In the genomic region with DNA sequence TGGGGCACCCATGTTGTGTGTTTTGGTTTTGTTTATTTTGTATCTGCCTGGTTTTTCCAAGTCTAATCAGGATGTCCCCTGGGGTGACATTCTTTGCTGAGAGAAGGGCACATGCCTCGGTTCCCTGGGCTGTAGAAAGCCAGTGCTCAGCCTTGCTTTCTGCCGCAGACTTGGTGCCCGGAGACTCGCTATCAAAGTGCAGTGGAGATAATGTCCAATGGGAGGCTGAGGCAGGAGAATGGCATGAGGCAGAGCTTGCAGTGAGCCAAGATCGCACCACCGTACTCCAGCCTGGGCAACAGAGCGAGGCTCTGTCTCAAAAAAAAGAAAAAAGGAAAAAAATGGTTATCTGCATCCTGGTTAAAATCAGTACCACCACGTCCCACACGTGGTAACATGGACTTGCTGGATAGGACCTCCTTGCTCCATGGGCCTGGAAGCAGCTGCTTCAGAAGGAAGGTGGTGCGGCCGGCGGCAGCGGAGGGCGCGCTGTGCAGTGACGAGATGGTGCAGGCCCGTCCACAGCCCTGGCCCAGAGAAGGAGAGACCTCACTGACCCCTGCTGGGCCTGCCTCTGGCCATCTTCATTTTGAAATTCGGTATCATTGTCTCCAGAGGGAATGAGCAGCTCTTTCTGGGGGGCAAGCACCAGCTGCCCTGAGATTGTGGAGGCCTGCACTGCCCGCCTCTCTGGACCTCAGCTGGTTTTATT, we compare ENCODE assay signal across 19 cellular contexts. TPM values are rescaled to one million over a fixed set of nuclear protein-coding genes. Genes with fewer than 3 reads are reported as not detected.
DNase-seq lines count a peak whose midpoint lies in the region; TF ChIP-seq lines count a peak whose summit lies in the region.
"Had no signal": no experiment of that assay in that cellular context is flagged by ENCODE, and none has a peak within 500 bp of the region (broad histone marks: within the 10 kb centered on the region; RNA-seq: fewer than 3 reads in every experiment).

No MANE protein-coding gene starts in this region.

- intact Hi-C loops in spleen (cut with DNase I; ENCODE audit: low total_unique reads): no loop called here

- no peaks in the 10 kb centered on the region for H3K27me3 ChIP-seq in Peyer's patch
- H3K27me3 ChIP-seq in cardiac muscle cell: no peaks in the 10 kb centered on the region
- H3K27me3 ChIP-seq in spleen (replicated peaks in 1 of 7): no peaks in the 10 kb centered on the region
- H3K27me3 ChIP-seq: dorsolateral prefrontal cortex, tibial nerve had no signal

- CTCF ChIA-PET in activated naive CD4-positive, alpha-beta T cell treated with anti-CD3 and anti-CD28 coated beads, Interleukin-2, amount 10 ng/mL, durations not matched to agents 7 days and 5 days (lab: Charles Lee): no interaction called here

- H3K27ac ChIP-seq in Peyer's patch: peak overlapping the region; percentile 50 to 79 (median 70)
- H3K27ac ChIP-seq in cardiac muscle cell: peak overlapping the region; percentile 55
- peak overlapping the region in 7 of 8 donors; percentile 21 to 87 (median 70) for H3K27ac ChIP-seq in spleen
- H3K27ac ChIP-seq: dorsolateral prefrontal cortex had no signal

- peak overlapping the region; percentile 89 for H3K27ac Mint-ChIP-seq in activated naive CD4-positive, alpha-beta T cell treated with anti-CD3 and anti-CD28 coated beads, Interleukin-2, amount 10 ng/mL, durations not matched to agents 7 days and 5 days
- H3K27ac Mint-ChIP-seq: activated B cell treated with CpG ODN at 0.5 μM for 24 hours had no signal

- H3K4me1 Mint-ChIP-seq in activated naive CD4-positive, alpha-beta T cell treated with anti-CD3 and anti-CD28 coated beads, Interleukin-2, amount 10 ng/mL, durations not matched to agents 7 days and 5 days: peaks cover 24% of the 10 kb centered on the region
- H3K4me1 Mint-ChIP-seq: activated B cell treated with CpG ODN at 0.5 μM for 24 hours had no signal

- H3K4me3 Mint-ChIP-seq in activated naive CD4-positive, alpha-beta T cell treated with anti-CD3 and anti-CD28 coated beads, Interleukin-2, amount 10 ng/mL, durations not matched to agents 7 days and 5 days: no peak overlapping the region
- H3K4me3 Mint-ChIP-seq: activated B cell treated with CpG ODN at 0.5 μM for 24 hours had no signal

- WGBS in spleen, 5 donors: 89 to 95% (median 94%) methylated on average over 19 of the region's 19 CpGs

- H3K9me3 Mint-ChIP-seq in activated naive CD4-positive, alpha-beta T cell treated with anti-CD3 and anti-CD28 coated beads, Interleukin-2, amount 10 ng/mL, durations not matched to agents 7 days and 5 days: no peaks in the 10 kb centered on the region
- H3K9me3 Mint-ChIP-seq: activated B cell treated with CpG ODN at 0.5 μM for 24 hours had no signal

- H3K4me1 ChIP-seq in Peyer's patch: peaks cover 0 to 42% (median 5%) of the 10 kb centered on the region in 4 donors
- H3K4me1 ChIP-seq in cardiac muscle cell (ENCODE audit: low read depth): peaks cover 3% of the 10 kb centered on the region
- peaks cover 5 to 70% (median 45%) of the 10 kb centered on the region in 6 donors for H3K4me1 ChIP-seq in spleen

- H3K9me3 ChIP-seq in Peyer's patch (no peaks in the 10 kb centered on the region), cardiac muscle cell (ENCODE audit: low read depth) (no peaks in the 10 kb centered on the region), spleen (no peaks in the 10 kb centered on the region)
- H3K9me3 ChIP-seq: tibial nerve had no signal

- H3K36me3 Mint-ChIP-seq in activated naive CD4-positive, alpha-beta T cell treated with anti-CD3 and anti-CD28 coated beads, Interleukin-2, amount 10 ng/mL, durations not matched to agents 7 days and 5 days: peaks cover 39% of the 10 kb centered on the region

- TF ChIP-seq CTCF in Peyer's patch (IDR thresholded peaks at IDR 0.05) (no peak), cardiac muscle cell (IDR thresholded peaks at IDR 0.05; ENCODE audit: low read depth, low read length) (no peak), spleen (IDR thresholded peaks at IDR 0.05 in 8 of 11, conservative IDR thresholded peaks at IDR 0.05 in 3 of 11) (no peak)

- peaks cover 0 to 30% (median 0%) of the 10 kb centered on the region in 3 donors for H3K36me3 ChIP-seq in Peyer's patch
- H3K36me3 ChIP-seq in cardiac muscle cell: peaks cover 20% of the 10 kb centered on the region
- peaks cover 2 to 97% (median 28%) of the 10 kb centered on the region in 6 donors for H3K36me3 ChIP-seq in spleen

- no peak for DNase-seq in activated naive CD4-positive, alpha-beta T cell treated with anti-CD3 and anti-CD28 coated beads, Interleukin-2, amount 10 ng/mL, durations not matched to agents 7 days and 5 days
- no peak for DNase-seq in activated naive CD4-positive, alpha-beta T cell treated with Interleukin-2 at 50 U/mL for 16 hours
- DNase-seq in Peyer's patch (no peak), cardiac muscle cell (ENCODE audit: low read depth in 1 of 2, low spot score in 1 of 2) (no peak), spleen (no peak), cerebellar nuclear complex (lab: John Stamatoyannopoulos, UW) (no peak), amygdala (lab: John Stamatoyannopoulos, UW) (no peak), AG20443 (ENCODE audit: low spot score) (no peak)
- DNase-seq: activated B cell treated with CpG ODN at 0.5 μM for 24 hours, DMS153, dorsolateral prefrontal cortex, hypothalamus, left cardiac atrium, NCI-H187 treated with DMSO at 0.1 percent for 48 hours, NCI-H524, PC-3 had no signal

- TF ChIP-seq POLR2A in Peyer's patch (IDR thresholded peaks at IDR 0.05) (no peak), spleen (IDR thresholded peaks at IDR 0.05) (no peak)

- H3K4me3 ChIP-seq in Peyer's patch: no peak overlapping the region
- no peak overlapping the region for H3K4me3 ChIP-seq in cardiac muscle cell
- H3K4me3 ChIP-seq in spleen: no peak overlapping the region
- H3K4me3 ChIP-seq: dorsolateral prefrontal cortex, tibial nerve had no signal

- no peaks in the 10 kb centered on the region for H3K27me3 Mint-ChIP-seq in activated naive CD4-positive, alpha-beta T cell treated with anti-CD3 and anti-CD28 coated beads, Interleukin-2, amount 10 ng/mL, durations not matched to agents 7 days and 5 days
- H3K27me3 Mint-ChIP-seq: activated B cell treated with CpG ODN at 0.5 μM for 24 hours had no signal

RNA-seq across cellular contexts. Expression of a gene that starts 19.3 kb away (rescaled TPM):
- not detected for total RNA-seq in Peyer's patch
- not detected in 2 replicates for total RNA-seq in cardiac muscle cell
- not detected in 2 replicates for polyA plus RNA-seq in cardiac muscle cell
- total RNA-seq in spleen: 1 to 10 TPM in 1 of 7 donors, under 1 TPM in 1, not detected in 5; 0.82 to 1.2 TPM
- under 1 TPM; 0.39 to 0.64 (median 0.47) TPM for polyA plus RNA-seq in spleen
- total RNA-seq: fibroblast of lung, left cardiac atrium, M059J, PC-3, tibial nerve had no signal
- polyA plus RNA-seq: fibroblast of lung had no signal

RNA-seq across cellular contexts. Expression of a gene that starts 31.7 kb away (rescaled TPM):
- total RNA-seq in Peyer's patch (100 to 1,000 TPM; 131 to 162 (median 141) TPM), cardiac muscle cell (174 and 218 TPM in 2 replicates), spleen (100 to 1,000 TPM; 557 to 820 (median 628) TPM)
- polyA plus RNA-seq in cardiac muscle cell (233 and 237 TPM in 2 replicates), spleen (100 to 1,000 TPM; 649 to 925 (median 917) TPM)
- total RNA-seq: M059J, PC-3 had no signal

RNA-seq across cellular contexts. Expression of a gene that starts 43.8 kb away (rescaled TPM):
- total RNA-seq in Peyer's patch (100 to 1,000 TPM in 1 of 4 donors, 10 to 100 TPM in 3; 36.8 to 107 (median 60.6) TPM), cardiac muscle cell (65.0 and 159 TPM in 2 replicates), spleen (10 to 100 TPM; 24.1 to 49.3 (median 35.1) TPM)
- polyA plus RNA-seq in cardiac muscle cell (88.4 and 192 TPM in 2 replicates), spleen (10 to 100 TPM; 35.1 to 74.9 (median 57.3) TPM)

RNA-seq across cellular contexts. Expression of a gene that starts 48.9 kb away (rescaled TPM):
- total RNA-seq in Peyer's patch (10 to 100 TPM; 22.8 to 47.0 (median 32.9) TPM), cardiac muscle cell (16.1 and 26.9 TPM in 2 replicates), spleen (10 to 100 TPM; 24.1 to 65.2 (median 53.6) TPM)
- polyA plus RNA-seq in cardiac muscle cell (26.8 and 31.7 TPM in 2 replicates), spleen (10 to 100 TPM; 18.0 to 29.3 (median 18.3) TPM)
